8 cellular contexts compared by ENCODE assay signal in genomic region chr1:173867141-173867752, GRCh38. TPM values are rescaled to one million over a fixed set of nuclear protein-coding genes. Genes with fewer than 3 reads are reported as not detected.
DNase-seq lines count a peak whose midpoint lies in the region; ATAC-seq and TF ChIP-seq lines count a peak whose summit lies in the region.

No MANE protein-coding gene starts in this region.

- H3K27ac Mint-ChIP-seq in activated T-helper 2 cell treated with anti-CD3 and anti-CD28 coated beads, Interferon-gamma antibody, Interleukin-2, Interleukin-4, amounts not matched to agents 10 μg/mL and 5 μg/mL and 100 μg/mL, durations not matched to agents 14 hours and 24 hours and 36 hours: peak overlapping the region; percentile 96

- H3K27me3 ChIP-seq in left ventricle myocardium inferior (ENCODE audit: low read depth): no peaks in the 10 kb centered on the region
- H3K27me3 ChIP-seq in skeletal muscle satellite cell (ENCODE audit: control insufficient read depth, insufficient read depth, low read length): no peaks in the 10 kb centered on the region

- TF ChIP-seq CTCF in left ventricle myocardium inferior (IDR thresholded peaks at IDR 0.05; ENCODE audit: borderline replicate concordance): no peak

- peak overlapping the region; percentile 99 for H3K27ac ChIP-seq in left ventricle myocardium inferior (replicated peaks)

- no peak for ATAC-seq in GM21423 (IDR thresholded peaks at IDR 0.05; ENCODE audit: unreplicated experiment)
- no peak for ATAC-seq in HG02885 (IDR thresholded peaks at IDR 0.05; ENCODE audit: poor library complexity, unreplicated experiment)

- peak overlapping the region; percentile 87 for H3K9ac ChIP-seq in skeletal muscle satellite cell (ENCODE audit: low read depth, low read length)

- DNase-seq in stimulated activated CD4-positive, alpha-beta T cell treated with anti-CD3 and anti-CD28 coated beads, Interleukin-15, amount 100 ng/mL, for 24 hours: peak; percentile 66
- DNase-seq in stimulated activated CD4-positive, alpha-beta T cell treated with anti-CD3 and anti-CD28 coated beads, Interleukin-4, amount 100 ng/mL, for 4 hours: no peak
- DNase-seq in activated T-helper 2 cell treated with anti-CD3 and anti-CD28 coated beads, Interferon-gamma antibody, Interleukin-2, Interleukin-4, amounts not matched to agents 10 μg/mL and 5 μg/mL and 100 μg/mL, durations not matched to agents 14 hours and 24 hours and 36 hours (ENCODE audit: low spot score): no peak
- DNase-seq in left ventricle myocardium inferior (no peak), NAMALWA (ENCODE audit: low spot score) (no peak)

- peak overlapping the region; percentile 98 for H3K4me3 Mint-ChIP-seq in activated T-helper 2 cell treated with anti-CD3 and anti-CD28 coated beads, Interferon-gamma antibody, Interleukin-2, Interleukin-4, amounts not matched to agents 10 μg/mL and 5 μg/mL and 100 μg/mL, durations not matched to agents 14 hours and 24 hours and 36 hours (ENCODE audit: low read depth)

- H3K4me3 ChIP-seq in left ventricle myocardium inferior (peak overlapping the region; percentile 95), skeletal muscle satellite cell (ENCODE audit: low read length) (peak overlapping the region; percentile 85)

- H3K4me1 ChIP-seq in left ventricle myocardium inferior: peaks cover 70% of the 10 kb centered on the region
- peaks cover 28% of the 10 kb centered on the region for H3K4me1 ChIP-seq in skeletal muscle satellite cell (ENCODE audit: control insufficient read depth, insufficient read depth, low read length)

- H3K36me3 Mint-ChIP-seq in activated T-helper 2 cell treated with anti-CD3 and anti-CD28 coated beads, Interferon-gamma antibody, Interleukin-2, Interleukin-4, amounts not matched to agents 10 μg/mL and 5 μg/mL and 100 μg/mL, durations not matched to agents 14 hours and 24 hours and 36 hours (ENCODE audit: low read depth): peaks cover 71% of the 10 kb centered on the region

- no peaks in the 10 kb centered on the region for H3K27me3 Mint-ChIP-seq in activated T-helper 2 cell treated with anti-CD3 and anti-CD28 coated beads, Interferon-gamma antibody, Interleukin-2, Interleukin-4, amounts not matched to agents 10 μg/mL and 5 μg/mL and 100 μg/mL, durations not matched to agents 14 hours and 24 hours and 36 hours (ENCODE audit: low read depth)

- no peaks in the 10 kb centered on the region for H3K9me3 Mint-ChIP-seq in activated T-helper 2 cell treated with anti-CD3 and anti-CD28 coated beads, Interferon-gamma antibody, Interleukin-2, Interleukin-4, amounts not matched to agents 10 μg/mL and 5 μg/mL and 100 μg/mL, durations not matched to agents 14 hours and 24 hours and 36 hours

- H3K9me3 ChIP-seq in left ventricle myocardium inferior (replicated peaks) (no peaks in the 10 kb centered on the region), skeletal muscle satellite cell (replicated peaks; ENCODE audit: low read length) (no peaks in the 10 kb centered on the region)

- H3K4me1 Mint-ChIP-seq in activated T-helper 2 cell treated with anti-CD3 and anti-CD28 coated beads, Interferon-gamma antibody, Interleukin-2, Interleukin-4, amounts not matched to agents 10 μg/mL and 5 μg/mL and 100 μg/mL, durations not matched to agents 14 hours and 24 hours and 36 hours (ENCODE audit: low read depth): peaks cover 47% of the 10 kb centered on the region

- intact Hi-C loops in activated T-helper 2 cell treated with anti-CD3 and anti-CD28 coated beads, Interferon-gamma antibody, Interleukin-2, Interleukin-4, amounts not matched to agents 10 μg/mL and 5 μg/mL and 100 μg/mL, durations not matched to agents 14 hours and 24 hours and 36 hours (cut with micrococcal nuclease): loop anchor here (1.0 to 10.0 kb wide), 5 partner anchors 43 to 1202 kb away; partner anchors contain the start of genes CACYBP, CENPL and DARS2
- intact Hi-C loops in left ventricle myocardium inferior (cut with micrococcal nuclease): no loop called here

- H3K36me3 ChIP-seq in left ventricle myocardium inferior (peaks cover 44% of the 10 kb centered on the region), skeletal muscle satellite cell (ENCODE audit: insufficient read depth, low read length) (peaks cover 62% of the 10 kb centered on the region)

- peak overlapping the region; percentile 85 for H3K4me2 ChIP-seq in skeletal muscle satellite cell (ENCODE audit: low read length)

RNA-seq across cellular contexts. Expression of gene GAS5, which starts 0.5 kb away (rescaled TPM):
- total RNA-seq in activated T-helper 2 cell treated with anti-CD3 and anti-CD28 coated beads, Interferon-gamma antibody, Interleukin-2, Interleukin-4, amounts not matched to agents 10 μg/mL and 5 μg/mL and 100 μg/mL, durations not matched to agents 14 hours and 24 hours and 36 hours: 650 and 661 TPM in 2 replicates
- 50.5 TPM for total RNA-seq in left ventricle myocardium inferior
- 382 and 484 TPM in 2 replicates for total RNA-seq in skeletal muscle satellite cell (2012; rRNA removed)

RNA-seq across cellular contexts. Expression of gene ZBTB37, which starts 0.9 kb away (rescaled TPM):
- total RNA-seq in activated T-helper 2 cell treated with anti-CD3 and anti-CD28 coated beads, Interferon-gamma antibody, Interleukin-2, Interleukin-4, amounts not matched to agents 10 μg/mL and 5 μg/mL and 100 μg/mL, durations not matched to agents 14 hours and 24 hours and 36 hours: 8.7 and 8.8 TPM in 2 replicates
- total RNA-seq in left ventricle myocardium inferior: 7.6 TPM
- 4.8 and 5.0 TPM in 2 replicates for total RNA-seq in skeletal muscle satellite cell (2012; rRNA removed)

RNA-seq across cellular contexts. Expression of gene CENPL, which starts 42.6 kb away (rescaled TPM):
- total RNA-seq in activated T-helper 2 cell treated with anti-CD3 and anti-CD28 coated beads, Interferon-gamma antibody, Interleukin-2, Interleukin-4, amounts not matched to agents 10 μg/mL and 5 μg/mL and 100 μg/mL, durations not matched to agents 14 hours and 24 hours and 36 hours: 26.1 and 26.2 TPM in 2 replicates
- 4.2 TPM for total RNA-seq in left ventricle myocardium inferior
- total RNA-seq in skeletal muscle satellite cell (2012; rRNA removed): 16.5 and 17.9 TPM in 2 replicates

RNA-seq across cellular contexts. Expression of gene DARS2, which starts 42.8 kb away (rescaled TPM):
- 49.7 and 49.9 TPM in 2 replicates for total RNA-seq in activated T-helper 2 cell treated with anti-CD3 and anti-CD28 coated beads, Interferon-gamma antibody, Interleukin-2, Interleukin-4, amounts not matched to agents 10 μg/mL and 5 μg/mL and 100 μg/mL, durations not matched to agents 14 hours and 24 hours and 36 hours
- 15.1 TPM for total RNA-seq in left ventricle myocardium inferior
- 21.5 and 24.9 TPM in 2 replicates for total RNA-seq in skeletal muscle satellite cell (2012; rRNA removed)

RNA-seq across cellular contexts. Expression of gene SERPINC1, which starts 49.9 kb away (rescaled TPM):
- 0.16 TPM in 1 of 2 replicates, not detected in the other for total RNA-seq in activated T-helper 2 cell treated with anti-CD3 and anti-CD28 coated beads, Interferon-gamma antibody, Interleukin-2, Interleukin-4, amounts not matched to agents 10 μg/mL and 5 μg/mL and 100 μg/mL, durations not matched to agents 14 hours and 24 hours and 36 hours
- not detected for total RNA-seq in left ventricle myocardium inferior
- 0.22 TPM in 1 of 2 replicates, not detected in the other for total RNA-seq in skeletal muscle satellite cell (2012; rRNA removed)

Comparison
In these comparisons a context has a peak if more than half of its experiments do, and no peak if none do; other contexts are left out.
1. RNA of gene GAS5, which starts 0.5 kb away (total RNA-seq): 650 to 661 TPM in activated T-helper 2 cell treated with anti-CD3 and anti-CD28 coated beads, Interferon-gamma antibody, Interleukin-2, Interleukin-4, amounts not matched to agents 10 μg/mL and 5 μg/mL and 100 μg/mL, durations not matched to agents 14 hours and 24 hours and 36 hours; 50.5 TPM in left ventricle myocardium inferior (single experiment); every median in the first group is over 10 times any median in the second.